Comparison of ENCODE assay signal across 17 cellular contexts in the genomic region with DNA sequence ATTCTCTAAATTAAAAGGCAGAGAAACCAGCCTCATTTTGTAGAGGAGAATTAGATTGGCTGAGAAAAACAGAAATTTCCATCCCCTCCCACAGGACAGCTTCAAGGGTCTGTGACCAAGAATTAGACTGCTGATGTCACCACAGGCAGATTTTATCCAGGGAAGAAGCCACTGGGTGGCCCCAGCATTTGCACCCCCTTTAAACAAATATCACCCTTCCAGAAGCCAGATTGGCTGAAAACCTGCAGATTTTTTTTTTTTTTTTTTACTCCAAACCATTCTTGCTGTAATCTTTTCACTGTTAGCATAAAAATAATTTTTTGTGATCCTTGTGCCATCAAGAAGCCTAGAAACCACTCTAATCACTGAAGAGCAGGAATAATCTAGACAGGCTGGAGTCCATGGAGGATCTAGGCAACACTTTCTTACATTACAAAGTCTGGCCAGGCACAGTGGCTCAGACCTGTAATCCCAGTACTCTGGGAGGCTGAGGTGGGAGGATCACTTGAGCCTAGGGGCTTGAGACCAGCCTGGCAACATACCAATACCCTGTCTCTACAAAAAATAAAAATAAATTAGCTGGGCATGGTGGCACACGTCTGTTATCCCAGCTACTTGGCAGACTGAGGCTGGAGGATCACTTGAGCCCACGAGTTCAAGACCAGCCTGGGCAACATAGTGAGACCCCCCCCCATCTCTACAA. TPM values are rescaled to one million over a fixed set of nuclear protein-coding genes. Genes with fewer than 3 reads are reported as not detected.
DNase-seq lines count a peak whose midpoint lies in the region; ATAC-seq and TF ChIP-seq lines count a peak whose summit lies in the region.
"Had no signal": no experiment of that assay in that cellular context is flagged by ENCODE, and none has a peak within 500 bp of the region (broad histone marks: within the 10 kb centered on the region; RNA-seq: fewer than 3 reads in every experiment).

No MANE protein-coding gene starts in this region.

- DNase-seq in SK-N-SH (peak; percentile 41), activated B cell treated with CpG ODN at 0.5 μM for 24 hours (no peak), immature natural killer cell (no peak), substantia nigra (lab: John Stamatoyannopoulos, UW) (no peak), RWPE1 (ENCODE audit: low spot score) (no peak), GOT3 (lab: John Stamatoyannopoulos, UW) (no peak), amniotic stem cell (lab: John Stamatoyannopoulos, UW) (no peak)
- DNase-seq: activated CD4-positive, alpha-beta T cell treated with anti-CD3 and anti-CD28 coated beads for 36 hours; activated CD8-positive, alpha-beta memory T cell treated with anti-CD3 and anti-CD28 coated beads, Interleukin-2, amount 10 ng/mL, durations not matched to agents 7 days and 5 days; Kasumi-1; NCI-H187 treated with DMSO at 0.1 percent for 48 hours; nucleus accumbens; stimulated activated CD8-positive, alpha-beta memory T cell treated with anti-CD3 and anti-CD28 coated beads, Interleukin-4, amount 100 ng/mL, for 48 hours had no signal

- H3K4me3 ChIP-seq in SK-N-SH (ENCODE audit: low read depth in 2 of 2, low read length in 1 of 2) = no peak overlapping the region
- H3K4me3 ChIP-seq: cardiac muscle cell, right atrium auricular region had no signal

- peaks cover 7% of the 10 kb centered on the region for H3F3A ChIP-seq in SK-N-SH (replicated peaks; ENCODE audit: insufficient read depth)

- H3K36me3 ChIP-seq in SK-N-SH (replicated peaks in 1 of 2; ENCODE audit: control insufficient read depth in 1 of 2, insufficient read depth in 2 of 2, low read length in 1 of 2) = peaks cover 0 to under 1% of the 10 kb centered on the region in 2 experiments
- H3K36me3 ChIP-seq: cardiac muscle cell, right atrium auricular region had no signal

- CTCF ChIA-PET in SK-N-SH (lab: Yijun Ruan, JAX) (interaction anchor here (0.9 to 1.1 kb wide), 2 partner anchors 61 to 1243 kb away, joined by 3 read pairs; no protein-coding TSS in a partner anchor), activated B cell treated with CpG ODN at 0.5 μM for 24 hours (lab: Charles Lee) (no interaction called here), RWPE1 (lab: Yijun Ruan, JAX) (interaction anchor here (0.5 kb wide), 1 partner anchor 73 kb away, joined by 3 read pairs; no protein-coding TSS in a partner anchor)

- no peaks in the 10 kb centered on the region for H3K9me3 Mint-ChIP-seq in activated B cell treated with CpG ODN at 0.5 μM for 24 hours
- no peaks in the 10 kb centered on the region for H3K9me3 Mint-ChIP-seq in immature natural killer cell

- H3K36me3 Mint-ChIP-seq in activated B cell treated with CpG ODN at 0.5 μM for 24 hours (ENCODE audit: low read depth) (peaks cover 11% of the 10 kb centered on the region), immature natural killer cell (no peaks in the 10 kb centered on the region)

- H3K27me3 Mint-ChIP-seq in activated B cell treated with CpG ODN at 0.5 μM for 24 hours (no peaks in the 10 kb centered on the region), immature natural killer cell (ENCODE audit: low read depth in 3 of 3) (peaks cover 0 to 4% (median 3%) of the 10 kb centered on the region in 3 donors)
- H3K27me3 Mint-ChIP-seq: activated CD4-positive, alpha-beta T cell treated with anti-CD3 and anti-CD28 coated beads for 36 hours; activated CD8-positive, alpha-beta memory T cell treated with anti-CD3 and anti-CD28 coated beads, Interleukin-2, amount 10 ng/mL, durations not matched to agents 7 days and 5 days had no signal

- H2AFZ ChIP-seq in SK-N-SH (ENCODE audit: low read depth) = no peak overlapping the region

- no peak; the same call in 1 of the 3 replicates for ATAC-seq in SK-N-SH treated with all-trans-retinoic acid at 6 μM for 48 hours
- no peak for ATAC-seq in activated B cell treated with CpG ODN at 0.5 μM for 24 hours (ENCODE audit: low read depth)
- ATAC-seq: activated CD4-positive, alpha-beta T cell treated with anti-CD3 and anti-CD28 coated beads for 36 hours; activated CD8-positive, alpha-beta memory T cell treated with anti-CD3 and anti-CD28 coated beads, Interleukin-2, amount 10 ng/mL, durations not matched to agents 7 days and 5 days had no signal

- TF ChIP-seq CTCF in SK-N-SH (IDR thresholded peaks at IDR 0.05) (no peak), activated B cell treated with CpG ODN at 0.5 μM for 24 hours (IDR thresholded peaks at IDR 0.05) (no peak), RWPE1 (conservative IDR thresholded peaks at IDR 0.05; ENCODE audit: low read depth) (no peak)

- no peak overlapping the region for H3K4me3 Mint-ChIP-seq in activated B cell treated with CpG ODN at 0.5 μM for 24 hours
- H3K4me3 Mint-ChIP-seq in immature natural killer cell = peak overlapping the region in 3 of 5 donors; percentile 36 to 77 (median 53)
- H3K4me3 Mint-ChIP-seq: activated CD4-positive, alpha-beta T cell treated with anti-CD3 and anti-CD28 coated beads for 36 hours; activated CD8-positive, alpha-beta memory T cell treated with anti-CD3 and anti-CD28 coated beads, Interleukin-2, amount 10 ng/mL, durations not matched to agents 7 days and 5 days had no signal

- H3K4me1 ChIP-seq in SK-N-SH (ENCODE audit: control insufficient read depth in 1 of 2, insufficient read depth in 2 of 2, low read depth in 1 of 2, low read length in 1 of 2) = peaks cover 20 to 33% of the 10 kb centered on the region in 2 experiments; a peak in 3 of 4 replicates

- H3K9me2 ChIP-seq in SK-N-SH = no peaks in the 10 kb centered on the region

- no peak overlapping the region for H3K9ac ChIP-seq in SK-N-SH

- H3K9me3 ChIP-seq in SK-N-SH = no peaks in the 10 kb centered on the region
- H3K9me3 ChIP-seq: right atrium auricular region had no signal

- TF ChIP-seq RAD21 in SK-N-SH (IDR thresholded peaks at IDR 0.05; ENCODE audit: low read length) = no peak

- WGBS in SK-N-SH (ENCODE audit: low lambda C conversion rate) = 96% methylated on average over 2 of the region's 2 CpGs

- no peaks in the 10 kb centered on the region for H3K27me3 ChIP-seq in SK-N-SH (ENCODE audit: insufficient read depth)
- H3K27me3 ChIP-seq: cardiac muscle cell, right atrium auricular region had no signal

- H3K79me2 ChIP-seq in SK-N-SH (ENCODE audit: insufficient read depth) = peaks cover 100% of the 10 kb centered on the region

- H3K4me2 ChIP-seq in SK-N-SH = no peak overlapping the region

- H3K4me1 Mint-ChIP-seq in activated B cell treated with CpG ODN at 0.5 μM for 24 hours = peaks cover 74% of the 10 kb centered on the region
- H3K4me1 Mint-ChIP-seq in immature natural killer cell = peaks cover 81 to 94% of the 10 kb centered on the region in 2 donors

- peak overlapping the region in 1 of 2 experiments; percentile 15; a peak in 1 of 4 replicates for H3K27ac ChIP-seq in SK-N-SH (ENCODE audit: low read depth in 2 of 2, low read length in 1 of 2)
- H3K27ac ChIP-seq in substantia nigra (ENCODE audit: low read depth, low read length, poor library complexity, severe bottlenecking) = peak overlapping the region; percentile 16
- H3K27ac ChIP-seq in RWPE1 = no peak overlapping the region
- H3K27ac ChIP-seq: C4-2B, cardiac muscle cell had no signal

- POLR2A ChIA-PET in SK-N-SH (lab: Yijun Ruan, JAX) (interaction anchor here (0.6 kb wide), 1 partner anchor 12 kb away, joined by 3 read pairs; the partner anchor contains the start of gene WDFY1), activated B cell treated with CpG ODN at 0.5 μM for 24 hours (lab: Charles Lee) (interaction anchor here (0.6 to 0.7 kb wide), 2 partner anchors 36 to 45 kb away, joined by 3 to 8 read pairs; no protein-coding TSS in a partner anchor), RWPE1 (lab: Yijun Ruan, JAX; ENCODE audit: low non-redundant PET) (no interaction called here)

- peak overlapping the region; percentile 50 for H3K27ac Mint-ChIP-seq in activated B cell treated with CpG ODN at 0.5 μM for 24 hours
- peak overlapping the region in 3 of 6 donors; percentile 9 to 57 (median 53) for H3K27ac Mint-ChIP-seq in immature natural killer cell
- H3K27ac Mint-ChIP-seq: activated CD4-positive, alpha-beta T cell treated with anti-CD3 and anti-CD28 coated beads for 36 hours; activated CD8-positive, alpha-beta memory T cell treated with anti-CD3 and anti-CD28 coated beads, Interleukin-2, amount 10 ng/mL, durations not matched to agents 7 days and 5 days had no signal

- H4K20me1 ChIP-seq in SK-N-SH (ENCODE audit: insufficient read depth) = peaks cover 46% of the 10 kb centered on the region

- no peak for TF ChIP-seq EP300 in SK-N-SH (IDR thresholded peaks at IDR 0.05; ENCODE audit: borderline replicate concordance in 1 of 2, low read depth in 1 of 2, low read length in 1 of 2)

- intact Hi-C loops in activated B cell treated with CpG ODN at 0.5 μM for 24 hours (cut with micrococcal nuclease) = no loop called here

TF ChIP-seq in SK-N-SH, 30 proteins besides CTCF, POLR2A, EP300 and RAD21 (continues in another document):
- TF ChIP-seq SMC3 (IDR thresholded peaks at IDR 0.05; ENCODE audit: low read depth, low read length) (no peak), TEAD4 (IDR thresholded peaks at IDR 0.05; ENCODE audit: borderline replicate concordance, insufficient read depth) (no peak), SIN3A (IDR thresholded peaks at IDR 0.05; ENCODE audit: borderline replicate concordance, low read depth, low read length) (no peak), CHD2 (IDR thresholded peaks at IDR 0.05; ENCODE audit: low read length, partially characterized antibody) (no peak), FOSL2 (IDR thresholded peaks at IDR 0.05; ENCODE audit: borderline replicate concordance, low read depth) (no peak), GABPA (IDR thresholded peaks at IDR 0.05; ENCODE audit: low read depth) (no peak)

TF ChIP-seq in SK-N-SH treated with all-trans-retinoic acid at 6 μM for 48 hours, 23 proteins besides CTCF, POLR2A, EP300 and RAD21:
- TF ChIP-seq PPARA (CRISPR knock-in tag; IDR thresholded peaks at IDR 0.05; ENCODE audit: borderline replicate concordance) (no peak), ZFP3 (CRISPR knock-in tag; IDR thresholded peaks at IDR 0.05) (no peak), ISL1 (CRISPR knock-in tag; IDR thresholded peaks at IDR 0.05) (no peak), ZC3H10 (CRISPR knock-in tag; IDR thresholded peaks at IDR 0.05) (no peak)

RNA-seq across cellular contexts. Expression of gene WDFY1, which starts 11.9 kb away (rescaled TPM):
- polyA plus RNA-seq in SK-N-SH (2012; rRNA removed) (21.7 and 31.8 TPM in 2 replicates), immature natural killer cell (10 to 100 TPM; 39.3 to 58.8 (median 51.0) TPM)
- 15.7 and 16.0 TPM in 2 replicates for polyA plus RNA-seq in SK-N-SH (2012; cell fraction: cytosol; rRNA removed)
- 65.9 and 69.2 TPM in 2 replicates for polyA plus RNA-seq in SK-N-SH (2012; cell fraction: nucleus; rRNA removed)
- total RNA-seq in activated B cell treated with CpG ODN at 0.5 μM for 24 hours = 67.2 and 77.0 TPM in 2 replicates

RNA-seq across cellular contexts. Expression of gene MRPL44, which starts 24.0 kb away (rescaled TPM):
- polyA plus RNA-seq in SK-N-SH (2012; rRNA removed) (12.9 and 14.5 TPM in 2 replicates), immature natural killer cell (10 to 100 TPM; 25.3 to 39.6 (median 36.4) TPM)
- 19.2 and 20.2 TPM in 2 replicates for polyA plus RNA-seq in SK-N-SH (2012; cell fraction: cytosol; rRNA removed)
- polyA plus RNA-seq in SK-N-SH (2012; cell fraction: nucleus; rRNA removed) = 5.5 and 8.1 TPM in 2 replicates
- 29.9 and 30.4 TPM in 2 replicates for total RNA-seq in activated B cell treated with CpG ODN at 0.5 μM for 24 hours
